ENCODE assay signal across 1 cellular context in the genomic region with DNA sequence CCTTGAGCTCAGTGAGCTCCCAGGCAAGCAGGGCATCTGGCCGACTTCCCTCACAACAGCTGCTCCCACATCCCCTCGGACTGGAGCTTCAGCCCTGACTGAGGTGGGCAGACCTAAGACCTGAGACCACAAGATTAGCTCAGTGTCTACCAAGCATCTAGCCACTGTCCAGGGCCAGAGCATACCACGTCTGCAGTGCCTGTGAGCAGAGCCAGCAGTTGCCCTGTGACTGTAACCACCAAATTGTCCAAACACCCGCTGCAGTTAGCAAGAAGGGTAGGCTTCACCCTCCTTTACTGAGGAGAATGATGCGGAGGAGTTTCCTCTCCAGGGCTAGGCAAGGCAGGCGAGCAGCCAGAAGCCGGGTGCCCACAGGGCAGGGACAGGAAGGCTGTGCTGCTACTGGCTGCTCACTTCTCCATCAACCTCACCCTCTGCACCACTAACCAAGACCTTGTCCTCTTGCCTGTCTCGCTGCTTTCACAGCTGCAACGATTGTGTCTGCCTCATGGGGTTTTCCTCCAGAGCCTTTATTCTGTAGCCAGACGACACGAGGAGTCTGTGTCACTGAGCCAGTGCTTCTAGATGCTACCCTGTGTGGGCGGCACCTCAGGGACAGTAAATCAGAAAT.
TF ChIP-seq lines count a peak whose summit lies in the region.

No MANE protein-coding gene starts in this region.

TF ChIP-seq in K562, 482 proteins besides CTCF, POLR2A, EP300 and RAD21 (continued from another document):
- TF ChIP-seq, protein P1, sequence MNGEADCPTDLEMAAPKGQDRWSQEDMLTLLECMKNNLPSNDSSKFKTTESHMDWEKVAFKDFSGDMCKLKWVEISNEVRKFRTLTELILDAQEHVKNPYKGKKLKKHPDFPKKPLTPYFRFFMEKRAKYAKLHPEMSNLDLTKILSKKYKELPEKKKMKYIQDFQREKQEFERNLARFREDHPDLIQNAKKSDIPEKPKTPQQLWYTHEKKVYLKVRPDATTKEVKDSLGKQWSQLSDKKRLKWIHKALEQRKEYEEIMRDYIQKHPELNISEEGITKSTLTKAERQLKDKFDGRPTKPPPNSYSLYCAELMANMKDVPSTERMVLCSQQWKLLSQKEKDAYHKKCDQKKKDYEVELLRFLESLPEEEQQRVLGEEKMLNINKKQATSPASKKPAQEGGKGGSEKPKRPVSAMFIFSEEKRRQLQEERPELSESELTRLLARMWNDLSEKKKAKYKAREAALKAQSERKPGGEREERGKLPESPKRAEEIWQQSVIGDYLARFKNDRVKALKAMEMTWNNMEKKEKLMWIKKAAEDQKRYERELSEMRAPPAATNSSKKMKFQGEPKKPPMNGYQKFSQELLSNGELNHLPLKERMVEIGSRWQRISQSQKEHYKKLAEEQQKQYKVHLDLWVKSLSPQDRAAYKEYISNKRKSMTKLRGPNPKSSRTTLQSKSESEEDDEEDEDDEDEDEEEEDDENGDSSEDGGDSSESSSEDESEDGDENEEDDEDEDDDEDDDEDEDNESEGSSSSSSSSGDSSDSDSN (IDR thresholded peaks at IDR 0.05; ENCODE audit: borderline replicate concordance in 1 of 2, low read depth in 2 of 2, low read length in 2 of 2) = no peak
- TF ChIP-seq IRF2 (CRISPR knock-in tag; IDR thresholded peaks at IDR 0.05) (no peak), GTF2E2 (tag; IDR thresholded peaks at IDR 0.05) (no peak), ELF1 (tag; IDR thresholded peaks at IDR 0.05) (no peak), BCOR (IDR thresholded peaks at IDR 0.05) (no peak), PML (IDR thresholded peaks at IDR 0.05; ENCODE audit: low read length) (no peak; the same call in 1 of the 2 replicates), NR1H2 (CRISPR knock-in tag; IDR thresholded peaks at IDR 0.05) (no peak), ZC3H8 (IDR thresholded peaks at IDR 0.05) (no peak), SNRNP70 (optimal IDR thresholded peaks at IDR 0.05; ENCODE audit: low read depth, low read length) (no peak), ZFX (CRISPR knock-in tag; IDR thresholded peaks at IDR 0.05) (no peak), BMI1 (IDR thresholded peaks at IDR 0.05; ENCODE audit: low read length) (no peak), ZNF785 (CRISPR knock-in tag; IDR thresholded peaks at IDR 0.05) (no peak), TFAM (CRISPR knock-in tag; conservative IDR thresholded peaks at IDR 0.05) (no peak), MYNN (IDR thresholded peaks at IDR 0.05) (peak; percentile 44; the same call in 1 of the 2 replicates), MYNN (CRISPR knock-in tag; IDR thresholded peaks at IDR 0.05) (no peak), NR3C1 (CRISPR knock-in tag; IDR thresholded peaks at IDR 0.05) (no peak), CBX8 (IDR thresholded peaks at IDR 0.05; ENCODE audit: borderline replicate concordance, extremely low read depth, low read depth, low read length, poor library complexity, severe bottlenecking) (no peak), SUPT5H (IDR thresholded peaks at IDR 0.05) (peak; percentile 56), DPF2 (IDR thresholded peaks at IDR 0.05) (no peak), POLR2AphosphoS2 (IDR thresholded peaks at IDR 0.05; ENCODE audit: low read length) (peak; percentile 49), POLR2AphosphoS5 (IDR thresholded peaks at IDR 0.05; ENCODE audit: control insufficient read depth, insufficient read depth, low read depth, low read length) (peak; percentile 47; the same call in 1 of the 2 replicates), CBFA2T2 (conservative IDR thresholded peaks at IDR 0.05) (no peak), MYBL2 (IDR thresholded peaks at IDR 0.05; ENCODE audit: low read depth) (no peak), MYBL2 (CRISPR knock-in tag; IDR thresholded peaks at IDR 0.05; ENCODE audit: borderline replicate concordance) (no peak), L3MBTL2 (IDR thresholded peaks at IDR 0.05) (no peak)
- TF ChIP-seq, protein P2, sequence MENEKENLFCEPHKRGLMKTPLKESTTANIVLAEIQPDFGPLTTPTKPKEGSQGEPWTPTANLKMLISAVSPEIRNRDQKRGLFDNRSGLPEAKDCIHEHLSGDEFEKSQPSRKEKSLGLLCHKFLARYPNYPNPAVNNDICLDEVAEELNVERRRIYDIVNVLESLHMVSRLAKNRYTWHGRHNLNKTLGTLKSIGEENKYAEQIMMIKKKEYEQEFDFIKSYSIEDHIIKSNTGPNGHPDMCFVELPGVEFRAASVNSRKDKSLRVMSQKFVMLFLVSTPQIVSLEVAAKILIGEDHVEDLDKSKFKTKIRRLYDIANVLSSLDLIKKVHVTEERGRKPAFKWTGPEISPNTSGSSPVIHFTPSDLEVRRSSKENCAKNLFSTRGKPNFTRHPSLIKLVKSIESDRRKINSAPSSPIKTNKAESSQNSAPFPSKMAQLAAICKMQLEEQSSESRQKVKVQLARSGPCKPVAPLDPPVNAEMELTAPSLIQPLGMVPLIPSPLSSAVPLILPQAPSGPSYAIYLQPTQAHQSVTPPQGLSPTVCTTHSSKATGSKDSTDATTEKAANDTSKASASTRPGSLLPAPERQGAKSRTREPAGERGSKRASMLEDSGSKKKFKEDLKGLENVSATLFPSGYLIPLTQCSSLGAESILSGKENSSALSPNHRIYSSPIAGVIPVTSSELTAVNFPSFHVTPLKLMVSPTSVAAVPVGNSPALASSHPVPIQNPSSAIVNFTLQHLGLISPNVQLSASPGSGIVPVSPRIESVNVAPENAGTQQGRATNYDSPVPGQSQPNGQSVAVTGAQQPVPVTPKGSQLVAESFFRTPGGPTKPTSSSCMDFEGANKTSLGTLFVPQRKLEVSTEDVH (IDR thresholded peaks at IDR 0.05; ENCODE audit: low read depth, partially characterized antibody) = peak; percentile 28
- TF ChIP-seq, protein P3, sequence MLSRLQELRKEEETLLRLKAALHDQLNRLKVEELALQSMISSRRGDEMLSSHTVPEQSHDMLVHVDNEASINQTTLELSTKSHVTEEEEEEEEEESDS (CRISPR knock-in tag; IDR thresholded peaks at IDR 0.05) = no peak
- TF ChIP-seq, protein P4, sequence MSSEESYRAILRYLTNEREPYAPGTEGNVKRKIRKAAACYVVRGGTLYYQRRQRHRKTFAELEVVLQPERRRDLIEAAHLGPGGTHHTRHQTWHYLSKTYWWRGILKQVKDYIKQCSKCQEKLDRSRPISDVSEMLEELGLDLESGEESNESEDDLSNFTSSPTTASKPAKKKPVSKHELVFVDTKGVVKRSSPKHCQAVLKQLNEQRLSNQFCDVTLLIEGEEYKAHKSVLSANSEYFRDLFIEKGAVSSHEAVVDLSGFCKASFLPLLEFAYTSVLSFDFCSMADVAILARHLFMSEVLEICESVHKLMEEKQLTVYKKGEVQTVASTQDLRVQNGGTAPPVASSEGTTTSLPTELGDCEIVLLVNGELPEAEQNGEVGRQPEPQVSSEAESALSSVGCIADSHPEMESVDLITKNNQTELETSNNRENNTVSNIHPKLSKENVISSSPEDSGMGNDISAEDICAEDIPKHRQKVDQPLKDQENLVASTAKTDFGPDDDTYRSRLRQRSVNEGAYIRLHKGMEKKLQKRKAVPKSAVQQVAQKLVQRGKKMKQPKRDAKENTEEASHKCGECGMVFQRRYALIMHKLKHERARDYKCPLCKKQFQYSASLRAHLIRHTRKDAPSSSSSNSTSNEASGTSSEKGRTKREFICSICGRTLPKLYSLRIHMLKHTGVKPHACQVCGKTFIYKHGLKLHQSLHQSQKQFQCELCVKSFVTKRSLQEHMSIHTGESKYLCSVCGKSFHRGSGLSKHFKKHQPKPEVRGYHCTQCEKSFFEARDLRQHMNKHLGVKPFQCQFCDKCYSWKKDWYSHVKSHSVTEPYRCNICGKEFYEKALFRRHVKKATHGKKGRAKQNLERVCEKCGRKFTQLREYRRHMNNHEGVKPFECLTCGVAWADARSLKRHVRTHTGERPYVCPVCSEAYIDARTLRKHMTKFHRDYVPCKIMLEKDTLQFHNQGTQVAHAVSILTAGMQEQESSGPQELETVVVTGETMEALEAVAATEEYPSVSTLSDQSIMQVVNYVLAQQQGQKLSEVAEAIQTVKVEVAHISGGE (CRISPR knock-in tag; IDR thresholded peaks at IDR 0.05) = no peak
- TF ChIP-seq, protein P5, sequence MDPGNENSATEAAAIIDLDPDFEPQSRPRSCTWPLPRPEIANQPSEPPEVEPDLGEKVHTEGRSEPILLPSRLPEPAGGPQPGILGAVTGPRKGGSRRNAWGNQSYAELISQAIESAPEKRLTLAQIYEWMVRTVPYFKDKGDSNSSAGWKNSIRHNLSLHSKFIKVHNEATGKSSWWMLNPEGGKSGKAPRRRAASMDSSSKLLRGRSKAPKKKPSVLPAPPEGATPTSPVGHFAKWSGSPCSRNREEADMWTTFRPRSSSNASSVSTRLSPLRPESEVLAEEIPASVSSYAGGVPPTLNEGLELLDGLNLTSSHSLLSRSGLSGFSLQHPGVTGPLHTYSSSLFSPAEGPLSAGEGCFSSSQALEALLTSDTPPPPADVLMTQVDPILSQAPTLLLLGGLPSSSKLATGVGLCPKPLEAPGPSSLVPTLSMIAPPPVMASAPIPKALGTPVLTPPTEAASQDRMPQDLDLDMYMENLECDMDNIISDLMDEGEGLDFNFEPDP (CRISPR knock-in tag; IDR thresholded peaks at IDR 0.05) = no peak
- TF ChIP-seq, protein P6, sequence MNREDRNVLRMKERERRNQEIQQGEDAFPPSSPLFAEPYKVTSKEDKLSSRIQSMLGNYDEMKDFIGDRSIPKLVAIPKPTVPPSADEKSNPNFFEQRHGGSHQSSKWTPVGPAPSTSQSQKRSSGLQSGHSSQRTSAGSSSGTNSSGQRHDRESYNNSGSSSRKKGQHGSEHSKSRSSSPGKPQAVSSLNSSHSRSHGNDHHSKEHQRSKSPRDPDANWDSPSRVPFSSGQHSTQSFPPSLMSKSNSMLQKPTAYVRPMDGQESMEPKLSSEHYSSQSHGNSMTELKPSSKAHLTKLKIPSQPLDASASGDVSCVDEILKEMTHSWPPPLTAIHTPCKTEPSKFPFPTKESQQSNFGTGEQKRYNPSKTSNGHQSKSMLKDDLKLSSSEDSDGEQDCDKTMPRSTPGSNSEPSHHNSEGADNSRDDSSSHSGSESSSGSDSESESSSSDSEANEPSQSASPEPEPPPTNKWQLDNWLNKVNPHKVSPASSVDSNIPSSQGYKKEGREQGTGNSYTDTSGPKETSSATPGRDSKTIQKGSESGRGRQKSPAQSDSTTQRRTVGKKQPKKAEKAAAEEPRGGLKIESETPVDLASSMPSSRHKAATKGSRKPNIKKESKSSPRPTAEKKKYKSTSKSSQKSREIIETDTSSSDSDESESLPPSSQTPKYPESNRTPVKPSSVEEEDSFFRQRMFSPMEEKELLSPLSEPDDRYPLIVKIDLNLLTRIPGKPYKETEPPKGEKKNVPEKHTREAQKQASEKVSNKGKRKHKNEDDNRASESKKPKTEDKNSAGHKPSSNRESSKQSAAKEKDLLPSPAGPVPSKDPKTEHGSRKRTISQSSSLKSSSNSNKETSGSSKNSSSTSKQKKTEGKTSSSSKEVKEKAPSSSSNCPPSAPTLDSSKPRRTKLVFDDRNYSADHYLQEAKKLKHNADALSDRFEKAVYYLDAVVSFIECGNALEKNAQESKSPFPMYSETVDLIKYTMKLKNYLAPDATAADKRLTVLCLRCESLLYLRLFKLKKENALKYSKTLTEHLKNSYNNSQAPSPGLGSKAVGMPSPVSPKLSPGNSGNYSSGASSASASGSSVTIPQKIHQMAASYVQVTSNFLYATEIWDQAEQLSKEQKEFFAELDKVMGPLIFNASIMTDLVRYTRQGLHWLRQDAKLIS (CRISPR knock-in tag; IDR thresholded peaks at IDR 0.05) = no peak
